7 cellular contexts compared by ENCODE assay signal in genomic region chr2:154934213-154934612, GRCh38.
"Had no signal": no experiment of that assay in that cellular context is flagged by ENCODE, and none has a peak within 500 bp of the region (broad histone marks: within the 10 kb centered on the region; RNA-seq: fewer than 3 reads in every experiment).

No MANE protein-coding gene starts in this region.

- DNase-seq: IMR-90, KBM-7, KG1 had no signal

- FAIRE-seq: HepG2, HTR-8/SVneo, K562 had no signal

- H3K27ac ChIP-seq: HL-60 had no signal

- H3K4me3 ChIP-seq: K562 had no signal

- ATAC-seq: HepG2, K562 had no signal
